8 cellular contexts compared by ENCODE assay signal in genomic region chr2:74334931-74335333, GRCh38. TPM values are rescaled to one million over a fixed set of nuclear protein-coding genes. Genes with fewer than 3 reads are reported as not detected.
DNase-seq lines count a peak whose midpoint lies in the region; ATAC-seq, FAIRE-seq and TF ChIP-seq lines count a peak whose summit lies in the region.

No MANE protein-coding gene starts in this region.

- H3K4me1 ChIP-seq in lower lobe of right lung: no peaks in the 10 kb centered on the region

- no peaks in the 10 kb centered on the region for H3K27me3 ChIP-seq in BJ (ENCODE audit: control insufficient read depth, insufficient read depth, low read length)
- H3K27me3 ChIP-seq in lower lobe of right lung (ENCODE audit: low read depth): no peaks in the 10 kb centered on the region

- H3K9me3 ChIP-seq in lower lobe of right lung: no peaks in the 10 kb centered on the region

- H3K36me3 ChIP-seq in BJ (ENCODE audit: control insufficient read depth, insufficient read depth, low read length) (no peaks in the 10 kb centered on the region), lower lobe of right lung (no peaks in the 10 kb centered on the region)

- no peak for TF ChIP-seq POLR2A in H54 (IDR thresholded peaks at IDR 0.05; ENCODE audit: low read depth, low read length)

- H3K4me3 ChIP-seq in BJ (ENCODE audit: low read depth, low read length): no peak overlapping the region
- no peak overlapping the region for H3K4me3 ChIP-seq in lower lobe of right lung

- peak; percentile 20 for DNase-seq in BJ (ENCODE audit: low read depth)
- DNase-seq in H54 (ENCODE audit: insufficient read length, low spot score): peak; percentile 64
- peak; percentile 19 for DNase-seq in NCI-H526 treated with DMSO at 0.1 percent for 48 hours (lab: John Stamatoyannopoulos, UW)
- DNase-seq in activated CD4-positive, alpha-beta T cell treated with anti-CD3 and anti-CD28 coated beads, Interleukin-2, amount 50 U/mL, for 4 hours: peak; percentile 69 to 71
- DNase-seq in dermis microvascular lymphatic vessel endothelial cell (ENCODE audit: low read depth in 2 of 2): peak; percentile 42 to 69
- peak; percentile 75 for DNase-seq in lower lobe of right lung
- DNase-seq in stimulated activated CD8-positive, alpha-beta memory T cell treated with anti-CD3 and anti-CD28 coated beads, Interleukin-12 subunit alpha, Interleukin-12 subunit beta, amount 100 ng/mL, for 1 hour (ENCODE audit: low read depth): peak; percentile 54

- POLR2A ChIA-PET in BJ (lab: Charles Lee): interaction anchor here (0.7 to 1.0 kb wide), 2 partner anchors 19 to 86 kb away, joined by 3 to 4 read pairs; partner anchors contain the start of genes C2orf81 and WDR54

- intact Hi-C loops in lower lobe of right lung (cut with DNase I): no loop called here

- ATAC-seq in lower lobe of right lung: peak; percentile 91
- no peak for ATAC-seq in HG03521 (IDR thresholded peaks at IDR 0.05; ENCODE audit: unreplicated experiment)

- no peak overlapping the region for H3K27ac ChIP-seq in lower lobe of right lung

- TF ChIP-seq CTCF in BJ (IDR thresholded peaks at IDR 0.05; ENCODE audit: insufficient read depth, low read depth, low read length) (peak; percentile 98), lower lobe of right lung (IDR thresholded peaks at IDR 0.05) (peak; percentile 98)

- FAIRE-seq in H54 (lab: Jason Lieb, UNC): peak; percentile 20

- CTCF ChIA-PET in BJ (lab: Yijun Ruan, JAX): interaction anchor here (0.6 to 5.6 kb wide), 52 partner anchors 8 to 524 kb away, joined by 3 to 75 read pairs (median 5); partner anchors contain the start of genes CCDC142, DCTN1, INO80B and SLC4A5

RNA-seq across cellular contexts. Expression of gene SLC4A5, which starts 8.3 kb away (rescaled TPM):
- 0.07 and 0.16 TPM in 2 replicates for polyA plus RNA-seq in BJ (2011; rRNA removed)
- polyA minus RNA-seq in BJ (2011; rRNA and poly(A)+ RNA removed): 0.57 and 0.77 TPM in 2 replicates
- total RNA-seq in dermis microvascular lymphatic vessel endothelial cell (under 0.01 and 0.25 TPM in 2 replicates), lower lobe of right lung (4.2 TPM)

RNA-seq across cellular contexts. Expression of gene DCTN1, which starts 45.2 kb away (rescaled TPM):
- 136 and 193 TPM in 2 replicates for polyA plus RNA-seq in BJ (2011; rRNA removed)
- 222 and 371 TPM in 2 replicates for polyA minus RNA-seq in BJ (2011; rRNA and poly(A)+ RNA removed)
- total RNA-seq in dermis microvascular lymphatic vessel endothelial cell (105 and 136 TPM in 2 replicates), lower lobe of right lung (142 TPM)

Comparison
In these comparisons a context has a peak if more than half of its experiments do, and no peak if none do; other contexts are left out.
1. DNase-seq: peak in every context shown above with its lines; median percentile 75 in lower lobe of right lung; 70 in activated CD4-positive, alpha-beta T cell treated with anti-CD3 and anti-CD28 coated beads, Interleukin-2, amount 50 U/mL, for 4 hours; 64 in H54; 56 in dermis microvascular lymphatic vessel endothelial cell; 54 in stimulated activated CD8-positive, alpha-beta memory T cell treated with anti-CD3 and anti-CD28 coated beads, Interleukin-12 subunit alpha, Interleukin-12 subunit beta, amount 100 ng/mL, for 1 hour; 20 in BJ; 19 in NCI-H526 treated with DMSO at 0.1 percent for 48 hours.